In genomic region chr19:49085020-49085867, GRCh38 we compare ENCODE assay signal across 8 cellular contexts. TPM values are rescaled to one million over a fixed set of nuclear protein-coding genes. Genes with fewer than 3 reads are reported as not detected.
A peak's percentile ranks its signal among the peaks of the same experiment; 100 is the strongest.
DNase-seq lines count a peak whose midpoint lies in the region; ATAC-seq, FAIRE-seq and TF ChIP-seq lines count a peak whose summit lies in the region.

Gene SNRNP70 (plus strand): TSS chr19:49085451. CDS start chr19:49086415, 964 bp downstream.

- H3K36me3 Mint-ChIP-seq in Caco-2 (ENCODE audit: insufficient read depth, unreplicated experiment) (peaks cover 54% of the 10 kb centered on the region), mesothelial cell of epicardium (peaks cover 15% of the 10 kb centered on the region)

- H3K4me3 ChIP-seq in Caco-2 (ENCODE audit: low read depth, low read length) (peak within 1 kb of the TSS; percentile 71), HUES64 (ENCODE audit: low read length) (peak within 1 kb of the TSS; percentile 99), OCI-LY1 (ENCODE audit: low read depth, low read length, poor library complexity, severe bottlenecking) (peak within 1 kb of the TSS; percentile 95)

- H3K27me3 ChIP-seq in Caco-2 (replicated peaks; ENCODE audit: control insufficient read depth, insufficient read depth, low read length): no peaks in the 10 kb centered on the region
- H3K27me3 ChIP-seq in HUES64 (ENCODE audit: insufficient read depth, low read length): 0 out of 2 replicates have a peak, but pooled peaks cover 1% of the 10 kb centered on the region
- peaks cover 3% of the 10 kb centered on the region; the same call in 1 of the 2 replicates for H3K27me3 ChIP-seq in OCI-LY1 (ENCODE audit: insufficient read depth, low read length)

- H3K9me3 Mint-ChIP-seq in Caco-2 (ENCODE audit: unreplicated experiment): no peaks in the 10 kb centered on the region
- H3K9me3 Mint-ChIP-seq in mesothelial cell of epicardium: no peaks in the 10 kb centered on the region

- peaks cover 37% of the 10 kb centered on the region for H3K79me2 ChIP-seq in OCI-LY1 (ENCODE audit: insufficient read depth, low read length)

- H3F3A ChIP-seq in OCI-LY1 (ENCODE audit: insufficient read depth, low read length): no peaks in the 10 kb centered on the region

- intact Hi-C loops in Caco-2 (cut with micrococcal nuclease; ENCODE audit: unreplicated experiment): loop anchor here (1.0 to 2.0 kb wide), 3 partner anchors 12 to 34 kb away; partner anchors contain the start of genes C19orf73, NTF4 and PPFIA3

- CTCF ChIA-PET in Caco-2 (lab: Charles Lee): no interaction called here

- peak; percentile 91 for FAIRE-seq in endometrium (lab: Jason Lieb, UNC)

- H3K36me3 ChIP-seq in Caco-2 (ENCODE audit: control insufficient read depth, insufficient read depth, low read length) (no peaks in the 10 kb centered on the region), HUES64 (ENCODE audit: insufficient read depth, low read length) (peaks cover 33% of the 10 kb centered on the region), OCI-LY1 (ENCODE audit: insufficient read depth, low read length) (peaks cover 39% of the 10 kb centered on the region)

- H3K27ac Mint-ChIP-seq in Caco-2 (ENCODE audit: unreplicated experiment) (peak within 1 kb of the TSS; percentile 78), mesothelial cell of epicardium (peak within 1 kb of the TSS; percentile 97)

- H3K27me3 Mint-ChIP-seq in Caco-2 (ENCODE audit: insufficient read depth, unreplicated experiment) (no peaks in the 10 kb centered on the region), mesothelial cell of epicardium (ENCODE audit: low read depth) (peaks cover 6% of the 10 kb centered on the region)

- peaks cover 7% of the 10 kb centered on the region; the same call in 1 of the 2 replicates for H4K20me1 ChIP-seq in OCI-LY1 (ENCODE audit: insufficient read depth, low read length)

- WGBS in HUES64: under 1% methylated on average over 89 of the region's 89 CpGs

- H3K9ac ChIP-seq in HUES64 (ENCODE audit: low read depth, low read length) (peak within 1 kb of the TSS; percentile 99), OCI-LY1 (ENCODE audit: low read length) (peak within 1 kb of the TSS; percentile 98)

- peak within 1 kb of the TSS; percentile 98 for H3K27ac ChIP-seq in HUES64 (ENCODE audit: low read depth, low read length)
- H3K27ac ChIP-seq in OCI-LY1 (ENCODE audit: low read depth, low read length, poor library complexity, severe bottlenecking): peak within 1 kb of the TSS; percentile 58

- no peak within 1 kb of the TSS for H2AFZ ChIP-seq in OCI-LY1 (ENCODE audit: low read length)

- peak within 1 kb of the TSS; percentile 95 for H3K4me2 ChIP-seq in OCI-LY1 (ENCODE audit: low read length)

- H3K4me1 Mint-ChIP-seq in Caco-2 (ENCODE audit: low read depth, unreplicated experiment): peaks cover 17% of the 10 kb centered on the region
- H3K4me1 Mint-ChIP-seq in mesothelial cell of epicardium: peaks cover 18% of the 10 kb centered on the region

- TF ChIP-seq CTCF in Caco-2 (IDR thresholded peaks at IDR 0.05; ENCODE audit: insufficient read depth in 1 of 2, low read depth in 1 of 2, low read length in 1 of 2, severe bottlenecking in 1 of 2, unreplicated experiment in 1 of 2) (no peak), OCI-LY1 (IDR thresholded peaks at IDR 0.05; ENCODE audit: low read length) (no peak), mesothelial cell of epicardium (IDR thresholded peaks at IDR 0.05; ENCODE audit: unreplicated experiment) (no peak)

- H3K4me3 Mint-ChIP-seq in Caco-2 (ENCODE audit: unreplicated experiment) (peak within 1 kb of the TSS; percentile 92), mesothelial cell of epicardium (peak within 1 kb of the TSS; percentile 97)

- POLR2A ChIA-PET in Caco-2 (lab: Charles Lee): no interaction called here

- no TSS peak for BruUV-seq in Caco-2 (replicated peaks; lab: Mats Ljungman, UMichigan)

- DNase-seq in Caco-2 (peak; percentile 100), mesothelial cell of epicardium (ENCODE audit: low spot score in 2 of 2, unreplicated experiment in 2 of 2) (peak; percentile 100)
- peak; percentile 99 for DNase-seq in activated CD8-positive, alpha-beta memory T cell treated with anti-CD3 and anti-CD28 coated beads, Interleukin-2, amount 50 U/mL, for 4 hours
- peak; percentile 99 to 100 for DNase-seq in stimulated activated CD8-positive, alpha-beta memory T cell treated with anti-CD3 and anti-CD28 coated beads, Interleukin-15, amount 100 ng/mL, for 48 hours (ENCODE audit: low read depth in 2 of 2)

- no peaks in the 10 kb centered on the region for H3K9me3 ChIP-seq in Caco-2
- H3K9me3 ChIP-seq in HUES64 (ENCODE audit: insufficient read depth, low read depth, low read length): no peaks in the 10 kb centered on the region
- H3K9me3 ChIP-seq in OCI-LY1 (ENCODE audit: low read length): no peaks in the 10 kb centered on the region

- ATAC-seq in GM21390 (IDR thresholded peaks at IDR 0.05; ENCODE audit: unreplicated experiment): peak; percentile 76

- H3K4me1 ChIP-seq in Caco-2 (0 out of 2 replicates have a peak, but pooled peaks cover 7% of the 10 kb centered on the region), HUES64 (ENCODE audit: insufficient read depth, low read length) (peaks cover 3% of the 10 kb centered on the region), OCI-LY1 (ENCODE audit: insufficient read depth, low read length, severe bottlenecking) (peaks cover 23% of the 10 kb centered on the region)

- no peaks in the 10 kb centered on the region for H3K9me2 ChIP-seq in OCI-LY1 (ENCODE audit: low read depth, low read length)

RNA-seq across cellular contexts. Expression of gene SNRNP70, which starts in this region (rescaled TPM):
- total RNA-seq in Caco-2 (2022) (251 and 259 TPM in 2 replicates), mesothelial cell of epicardium (393 to 413 TPM (median 403 TPM) in 3 replicates)
- polyA plus RNA-seq in HUES64 (2013, experiment 1 of 2): 204 TPM
- 214 TPM for polyA plus RNA-seq in HUES64 (2013, experiment 2 of 2)

Comparison
In these comparisons a context has a peak if more than half of its experiments do, and no peak if none do; other contexts are left out.
1. Peak in every context shown above with its lines: DNase-seq, ATAC-seq, H3K4me3 ChIP-seq and H3K27ac ChIP-seq.